8 cellular contexts compared by ENCODE assay signal in the genomic region with DNA sequence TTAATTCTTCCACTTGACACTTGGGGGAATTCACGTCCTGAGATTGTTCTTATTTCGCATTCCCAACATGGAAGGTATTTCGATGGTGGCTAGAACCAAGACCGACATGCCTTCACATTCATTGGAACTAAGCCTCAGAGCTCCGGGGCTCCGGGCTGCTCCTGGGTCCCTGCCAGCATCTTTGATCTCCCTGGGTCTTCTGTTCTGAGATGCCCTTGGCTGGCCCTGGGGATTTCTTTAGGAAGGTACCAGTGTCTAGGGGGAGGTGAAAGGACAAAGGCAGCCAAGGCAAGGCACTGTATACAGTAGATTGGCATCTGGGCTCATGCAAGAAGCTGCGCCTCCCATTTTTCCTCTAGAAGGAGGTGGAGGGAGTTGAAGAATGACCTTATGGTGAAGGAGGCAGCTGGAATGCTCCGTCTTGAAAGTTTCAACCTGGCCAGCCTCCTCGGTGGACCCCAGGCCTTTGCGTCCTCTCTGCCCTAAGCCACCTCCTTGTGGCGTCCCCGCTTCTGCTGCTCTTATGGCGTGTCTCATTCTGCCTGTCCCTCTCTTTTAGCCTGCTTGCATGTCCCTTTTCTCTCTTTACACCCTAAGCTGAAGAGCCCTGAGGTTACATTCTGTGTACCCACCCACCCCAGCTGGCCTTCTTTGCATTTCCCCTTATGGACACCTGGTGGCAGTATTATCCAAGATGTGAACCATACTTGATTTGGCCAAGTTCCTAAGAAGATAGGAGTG.
DNase-seq lines count a peak whose midpoint lies in the region; ATAC-seq and TF ChIP-seq lines count a peak whose summit lies in the region.

No MANE protein-coding gene starts in this region.

- no peaks in the 10 kb centered on the region for H3K9me3 Mint-ChIP-seq in neural progenitor cell

- no peaks in the 10 kb centered on the region for H3K9me3 ChIP-seq in DOHH2 (ENCODE audit: control insufficient read depth, insufficient read depth, low read length)
- no peaks in the 10 kb centered on the region for H3K9me3 ChIP-seq in SK-N-SH
- no peaks in the 10 kb centered on the region for H3K9me3 ChIP-seq in esophagus squamous epithelium
- no peaks in the 10 kb centered on the region for H3K9me3 ChIP-seq in neural progenitor cell (ENCODE audit: low read depth)

- no peak for TF ChIP-seq POLR2A in esophagus squamous epithelium (IDR thresholded peaks at IDR 0.05)

- no peak for TF ChIP-seq EP300 in SK-N-SH (IDR thresholded peaks at IDR 0.05; ENCODE audit: borderline replicate concordance in 1 of 2, low read depth in 1 of 2, low read length in 1 of 2)

- CTCF ChIA-PET in SK-N-SH (lab: Yijun Ruan, JAX), result interaction anchor here (0.6 to 1.9 kb wide), 24 partner anchors 9 to 1358 kb away, joined by 3 to 13 read pairs (median 3); no protein-coding TSS in a partner anchor

- H3K27me3 ChIP-seq in DOHH2 (ENCODE audit: control insufficient read depth, low read length), result peaks cover 10% of the 10 kb centered on the region; the same call in 1 of the 2 replicates
- H3K27me3 ChIP-seq in KMS-11 (ENCODE audit: insufficient read depth, low read depth), result no peaks in the 10 kb centered on the region
- H3K27me3 ChIP-seq in SK-N-SH (ENCODE audit: insufficient read depth), result peaks cover 11% of the 10 kb centered on the region; the same call in 1 of the 2 replicates
- H3K27me3 ChIP-seq in esophagus squamous epithelium, result peaks cover 0 to 9% (median 0%) of the 10 kb centered on the region in 4 donors
- H3K27me3 ChIP-seq in neural progenitor cell, result no peaks in the 10 kb centered on the region

- POLR2A ChIA-PET in SK-N-SH (lab: Yijun Ruan, JAX), result no interaction called here

- H3K36me3 Mint-ChIP-seq in neural progenitor cell, result no peaks in the 10 kb centered on the region

- H3K27me3 Mint-ChIP-seq in neural progenitor cell (ENCODE audit: insufficient read depth, low read depth), result peaks cover 5% of the 10 kb centered on the region

- H3K79me2 ChIP-seq in DOHH2 (ENCODE audit: control insufficient read depth, low read length) (no peaks in the 10 kb centered on the region), KMS-11 (ENCODE audit: insufficient read depth, low read depth) (no peaks in the 10 kb centered on the region), SK-N-SH (ENCODE audit: insufficient read depth) (no peaks in the 10 kb centered on the region), neural progenitor cell (ENCODE audit: low read depth) (no peaks in the 10 kb centered on the region)

- H3K36me3 ChIP-seq in DOHH2 (ENCODE audit: control insufficient read depth, low read length) (no peaks in the 10 kb centered on the region), KMS-11 (ENCODE audit: insufficient read depth) (no peaks in the 10 kb centered on the region), SK-N-SH (replicated peaks in 1 of 2; ENCODE audit: control insufficient read depth in 1 of 2, insufficient read depth in 2 of 2, low read length in 1 of 2) (no peaks in the 10 kb centered on the region), esophagus squamous epithelium (peaks cover 0 to 6% (median 0%) of the 10 kb centered on the region in 3 donors), neural progenitor cell (no peaks in the 10 kb centered on the region)

- intact Hi-C loops in esophagus squamous epithelium (cut with DNase I), result no loop called here

- no peaks in the 10 kb centered on the region for H3K4me1 Mint-ChIP-seq in neural progenitor cell

- no peaks in the 10 kb centered on the region for H3F3A ChIP-seq in DOHH2 (ENCODE audit: control insufficient read depth, insufficient read depth)
- H3F3A ChIP-seq in SK-N-SH (replicated peaks; ENCODE audit: insufficient read depth), result no peaks in the 10 kb centered on the region
- no peaks in the 10 kb centered on the region for H3F3A ChIP-seq in neural progenitor cell (ENCODE audit: low read depth)

- H3K9ac ChIP-seq in KMS-11 (no peak overlapping the region), SK-N-SH (no peak overlapping the region), neural progenitor cell (no peak overlapping the region)

- H3K27ac Mint-ChIP-seq in neural progenitor cell, result no peak overlapping the region

- H3K4me1 ChIP-seq in DOHH2 (ENCODE audit: control insufficient read depth, low read length), result no peaks in the 10 kb centered on the region
- H3K4me1 ChIP-seq in KMS-11 (ENCODE audit: low read depth, poor library complexity, severe bottlenecking), result no peaks in the 10 kb centered on the region
- H3K4me1 ChIP-seq in SK-N-SH (ENCODE audit: control insufficient read depth in 1 of 2, insufficient read depth in 2 of 2, low read depth in 1 of 2, low read length in 1 of 2), result no peaks in the 10 kb centered on the region
- H3K4me1 ChIP-seq in esophagus squamous epithelium, result no peaks in the 10 kb centered on the region
- peaks cover 8% of the 10 kb centered on the region for H3K4me1 ChIP-seq in neural progenitor cell

- no peak overlapping the region for H3K4me3 Mint-ChIP-seq in neural progenitor cell

- no peak for ATAC-seq in GM21526 (IDR thresholded peaks at IDR 0.05; ENCODE audit: low FRiP score, unreplicated experiment)
- no peak for ATAC-seq in HG02610 (IDR thresholded peaks at IDR 0.05; ENCODE audit: unreplicated experiment)

- H2AFZ ChIP-seq in KMS-11 (ENCODE audit: low read depth) (no peak overlapping the region), SK-N-SH (ENCODE audit: low read depth) (no peak overlapping the region), neural progenitor cell (replicated peaks) (no peak overlapping the region)

- peak; percentile 79 for TF ChIP-seq RAD21 in SK-N-SH (IDR thresholded peaks at IDR 0.05; ENCODE audit: low read length)

- H4K20me1 ChIP-seq in DOHH2 (ENCODE audit: control insufficient read depth, insufficient read depth, low read depth, low read length), result no peaks in the 10 kb centered on the region
- no peaks in the 10 kb centered on the region for H4K20me1 ChIP-seq in KMS-11 (ENCODE audit: insufficient read depth)
- H4K20me1 ChIP-seq in SK-N-SH (ENCODE audit: insufficient read depth), result no peaks in the 10 kb centered on the region
- no peaks in the 10 kb centered on the region for H4K20me1 ChIP-seq in neural progenitor cell (ENCODE audit: low read depth)

- no peak overlapping the region for H3K4me3 ChIP-seq in DOHH2 (ENCODE audit: low read length)
- H3K4me3 ChIP-seq in KMS-11 (IDR thresholded peaks at IDR 0.05; ENCODE audit: insufficient read depth, low read depth, low read length), result no peak overlapping the region
- no peak overlapping the region; a peak in 1 of 4 replicates for H3K4me3 ChIP-seq in SK-N-SH (ENCODE audit: low read depth in 2 of 2, low read length in 1 of 2)
- no peak overlapping the region for H3K4me3 ChIP-seq in esophagus squamous epithelium
- no peak overlapping the region for H3K4me3 ChIP-seq in neural progenitor cell

- DNase-seq in 8988T, result peak; percentile 74
- peak; percentile 83 for DNase-seq in SK-N-SH
- no peak for DNase-seq in esophagus squamous epithelium (lab: John Stamatoyannopoulos, UW)
- DNase-seq in neural progenitor cell (ENCODE audit: low spot score), result peak; percentile 74

- H3K4me2 ChIP-seq in DOHH2 (ENCODE audit: low read length) (no peak overlapping the region), KMS-11 (no peak overlapping the region), SK-N-SH (no peak overlapping the region), neural progenitor cell (no peak overlapping the region)

- H3K27ac ChIP-seq in DOHH2 (ENCODE audit: low read depth, low read length) (no peak overlapping the region), KMS-11 (no peak overlapping the region), SK-N-SH (ENCODE audit: low read depth in 2 of 2, low read length in 1 of 2) (no peak overlapping the region), esophagus squamous epithelium (no peak overlapping the region), neural progenitor cell (no peak overlapping the region)

- H3K9me2 ChIP-seq in DOHH2 (replicated peaks; ENCODE audit: control insufficient read depth, low read length), result no peaks in the 10 kb centered on the region
- no peaks in the 10 kb centered on the region for H3K9me2 ChIP-seq in SK-N-SH

- 67% methylated on average over 13 of the region's 13 CpGs for WGBS in SK-N-SH (ENCODE audit: low lambda C conversion rate)
- WGBS in esophagus squamous epithelium, 2 donors, result 74 to 79% methylated on average over 13 of the region's 13 CpGs

- TF ChIP-seq CTCF in DOHH2 (IDR thresholded peaks at IDR 0.05; ENCODE audit: low read depth, low read length, poor library complexity, severe bottlenecking) (peak; percentile 79), KMS-11 (conservative IDR thresholded peaks at IDR 0.05; ENCODE audit: low read depth, low read length) (peak; percentile 92), SK-N-SH (IDR thresholded peaks at IDR 0.05) (peak; percentile 71), esophagus squamous epithelium (IDR thresholded peaks at IDR 0.05) (peak in 5 of 6 experiments; percentile 25 to 58 (median 42)), neural progenitor cell (IDR thresholded peaks at IDR 0.05) (peak; percentile 90)

TF ChIP-seq in SK-N-SH, 30 proteins besides CTCF, POLR2A, EP300 and RAD21:
- TF ChIP-seq SMC3 (IDR thresholded peaks at IDR 0.05; ENCODE audit: low read depth, low read length), result peak; percentile 43; the same call in 1 of the 2 replicates
- TF ChIP-seq, protein P1, sequence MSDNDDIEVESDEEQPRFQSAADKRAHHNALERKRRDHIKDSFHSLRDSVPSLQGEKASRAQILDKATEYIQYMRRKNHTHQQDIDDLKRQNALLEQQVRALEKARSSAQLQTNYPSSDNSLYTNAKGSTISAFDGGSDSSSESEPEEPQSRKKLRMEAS (IDR thresholded peaks at IDR 0.05; ENCODE audit: low read depth), result no peak

Comparison
In these comparisons a context has a peak if more than half of its experiments do, and no peak if none do; other contexts are left out.
1. CTCF ChIP-seq: peak in every context shown above with its lines; median percentile 92 in KMS-11; 90 in neural progenitor cell; 79 in DOHH2; 71 in SK-N-SH; 42 in esophagus squamous epithelium.